Comparison of ENCODE assay signal across 1 cellular context in genomic region chr1:77888429-77889239, GRCh38.
TF ChIP-seq lines count a peak whose summit lies in the region.

TSS of gene NEXN (plus strand) at chr1:77888624. CDS start at chr1:77916107, 27,483 bp downstream.

TF ChIP-seq in HepG2, 621 proteins besides CTCF, POLR2A, EP300 and RAD21 (continued from another document and continues in another):
- TF ChIP-seq, protein P1, sequence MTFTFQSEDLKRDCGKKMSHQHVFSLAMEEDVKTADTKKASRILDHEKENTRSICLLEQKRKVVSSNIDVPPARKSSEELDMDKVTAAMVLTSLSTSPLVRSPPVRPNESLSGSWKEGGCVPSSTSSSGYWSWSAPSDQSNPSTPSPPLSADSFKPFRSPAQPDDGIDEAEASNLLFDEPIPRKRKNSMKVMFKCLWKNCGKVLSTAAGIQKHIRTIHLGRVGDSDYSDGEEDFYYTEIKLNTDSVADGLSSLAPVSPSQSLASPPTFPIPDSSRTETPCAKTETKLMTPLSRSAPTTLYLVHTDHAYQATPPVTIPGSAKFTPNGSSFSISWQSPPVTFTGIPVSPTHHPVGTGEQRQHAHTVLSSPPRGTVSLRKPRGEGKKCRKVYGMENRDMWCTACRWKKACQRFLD (CRISPR knock-in tag; IDR thresholded peaks at IDR 0.05; ENCODE audit: borderline replicate concordance) = 0 out of 2 replicates have a peak, but pooled peaks have one; percentile 57
- no peak for TF ChIP-seq PRMT3 (CRISPR knock-in tag; IDR thresholded peaks at IDR 0.05; ENCODE audit: borderline replicate concordance, low read depth)
- TF ChIP-seq ZSCAN22 (CRISPR knock-in tag; IDR thresholded peaks at IDR 0.05) = no peak
- TF ChIP-seq, protein P2, sequence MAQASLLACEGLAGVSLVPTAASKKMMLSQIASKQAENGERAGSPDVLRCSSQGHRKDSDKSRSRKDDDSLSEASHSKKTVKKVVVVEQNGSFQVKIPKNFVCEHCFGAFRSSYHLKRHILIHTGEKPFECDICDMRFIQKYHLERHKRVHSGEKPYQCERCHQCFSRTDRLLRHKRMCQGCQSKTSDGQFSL (CRISPR knock-in tag; IDR thresholded peaks at IDR 0.05) = peak; percentile 54; the same call in 1 of the 2 replicates
- TF ChIP-seq KLF12 (CRISPR knock-in tag; IDR thresholded peaks at IDR 0.05; ENCODE audit: borderline replicate concordance) = no peak
- TF ChIP-seq SOX13 (IDR thresholded peaks at IDR 0.05) = no peak
- no peak for TF ChIP-seq SOX13 (CRISPR knock-in tag; conservative IDR thresholded peaks at IDR 0.05 in 1 of 2, IDR thresholded peaks at IDR 0.05 in 1 of 2)
- TF ChIP-seq YEATS4 (CRISPR knock-in tag; IDR thresholded peaks at IDR 0.05; ENCODE audit: borderline replicate concordance) = peak; percentile 31; the same call in 1 of the 2 replicates
- no peak for TF ChIP-seq PREB (CRISPR knock-in tag; IDR thresholded peaks at IDR 0.05)
- TF ChIP-seq HDAC6 (IDR thresholded peaks at IDR 0.05; ENCODE audit: low read depth, low read length) = no peak
- TF ChIP-seq, protein P3, sequence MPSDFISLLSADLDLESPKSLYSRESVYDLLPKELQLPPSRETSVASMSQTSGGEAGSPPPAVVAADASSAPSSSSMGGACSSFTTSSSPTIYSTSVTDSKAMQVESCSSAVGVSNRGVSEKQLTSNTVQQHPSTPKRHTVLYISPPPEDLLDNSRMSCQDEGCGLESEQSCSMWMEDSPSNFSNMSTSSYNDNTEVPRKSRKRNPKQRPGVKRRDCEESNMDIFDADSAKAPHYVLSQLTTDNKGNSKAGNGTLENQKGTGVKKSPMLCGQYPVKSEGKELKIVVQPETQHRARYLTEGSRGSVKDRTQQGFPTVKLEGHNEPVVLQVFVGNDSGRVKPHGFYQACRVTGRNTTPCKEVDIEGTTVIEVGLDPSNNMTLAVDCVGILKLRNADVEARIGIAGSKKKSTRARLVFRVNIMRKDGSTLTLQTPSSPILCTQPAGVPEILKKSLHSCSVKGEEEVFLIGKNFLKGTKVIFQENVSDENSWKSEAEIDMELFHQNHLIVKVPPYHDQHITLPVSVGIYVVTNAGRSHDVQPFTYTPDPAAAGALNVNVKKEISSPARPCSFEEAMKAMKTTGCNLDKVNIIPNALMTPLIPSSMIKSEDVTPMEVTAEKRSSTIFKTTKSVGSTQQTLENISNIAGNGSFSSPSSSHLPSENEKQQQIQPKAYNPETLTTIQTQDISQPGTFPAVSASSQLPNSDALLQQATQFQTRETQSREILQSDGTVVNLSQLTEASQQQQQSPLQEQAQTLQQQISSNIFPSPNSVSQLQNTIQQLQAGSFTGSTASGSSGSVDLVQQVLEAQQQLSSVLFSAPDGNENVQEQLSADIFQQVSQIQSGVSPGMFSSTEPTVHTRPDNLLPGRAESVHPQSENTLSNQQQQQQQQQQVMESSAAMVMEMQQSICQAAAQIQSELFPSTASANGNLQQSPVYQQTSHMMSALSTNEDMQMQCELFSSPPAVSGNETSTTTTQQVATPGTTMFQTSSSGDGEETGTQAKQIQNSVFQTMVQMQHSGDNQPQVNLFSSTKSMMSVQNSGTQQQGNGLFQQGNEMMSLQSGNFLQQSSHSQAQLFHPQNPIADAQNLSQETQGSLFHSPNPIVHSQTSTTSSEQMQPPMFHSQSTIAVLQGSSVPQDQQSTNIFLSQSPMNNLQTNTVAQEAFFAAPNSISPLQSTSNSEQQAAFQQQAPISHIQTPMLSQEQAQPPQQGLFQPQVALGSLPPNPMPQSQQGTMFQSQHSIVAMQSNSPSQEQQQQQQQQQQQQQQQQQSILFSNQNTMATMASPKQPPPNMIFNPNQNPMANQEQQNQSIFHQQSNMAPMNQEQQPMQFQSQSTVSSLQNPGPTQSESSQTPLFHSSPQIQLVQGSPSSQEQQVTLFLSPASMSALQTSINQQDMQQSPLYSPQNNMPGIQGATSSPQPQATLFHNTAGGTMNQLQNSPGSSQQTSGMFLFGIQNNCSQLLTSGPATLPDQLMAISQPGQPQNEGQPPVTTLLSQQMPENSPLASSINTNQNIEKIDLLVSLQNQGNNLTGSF (CRISPR knock-in tag; IDR thresholded peaks at IDR 0.05) = no peak
- TF ChIP-seq HOXA9 (CRISPR knock-in tag; IDR thresholded peaks at IDR 0.05; ENCODE audit: borderline replicate concordance) = no peak
- TF ChIP-seq MAZ (IDR thresholded peaks at IDR 0.05; ENCODE audit: borderline replicate concordance, low read depth, low read length) = no peak
- no peak for TF ChIP-seq MAZ (CRISPR knock-in tag; IDR thresholded peaks at IDR 0.05; ENCODE audit: low read depth)
- TF ChIP-seq MTF2 (CRISPR knock-in tag; IDR thresholded peaks at IDR 0.05; ENCODE audit: borderline replicate concordance) = no peak
- TF ChIP-seq, protein P4, sequence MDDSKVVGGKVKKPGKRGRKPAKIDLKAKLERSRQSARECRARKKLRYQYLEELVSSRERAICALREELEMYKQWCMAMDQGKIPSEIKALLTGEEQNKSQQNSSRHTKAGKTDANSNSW (CRISPR knock-in tag; IDR thresholded peaks at IDR 0.05; ENCODE audit: borderline replicate concordance) = no peak
- no peak for TF ChIP-seq E2F5 (CRISPR knock-in tag; conservative IDR thresholded peaks at IDR 0.05)
- peak; percentile 77 for TF ChIP-seq ZNF547 (CRISPR knock-in tag; IDR thresholded peaks at IDR 0.05)
- TF ChIP-seq TEAD3 (CRISPR knock-in tag; optimal IDR thresholded peaks at IDR 0.05; ENCODE audit: borderline replicate concordance) = peak; percentile 66
- TF ChIP-seq SP4 (CRISPR knock-in tag; IDR thresholded peaks at IDR 0.05) = no peak
- TF ChIP-seq ZFX (CRISPR knock-in tag; IDR thresholded peaks at IDR 0.05; ENCODE audit: low read depth) = peak; percentile 56; the same call in 1 of the 2 replicates
- TF ChIP-seq FIP1L1 (IDR thresholded peaks at IDR 0.05; ENCODE audit: borderline replicate concordance, insufficient read depth, low read depth, low read length) = no peak
- no peak for TF ChIP-seq ZNF878 (CRISPR knock-in tag; IDR thresholded peaks at IDR 0.05)
- peak; percentile 99 for TF ChIP-seq NAIF1 (CRISPR knock-in tag; IDR thresholded peaks at IDR 0.05; ENCODE audit: borderline replicate concordance)
- TF ChIP-seq HOXA3 (CRISPR knock-in tag; IDR thresholded peaks at IDR 0.05) = peak; percentile 41; the same call in 1 of the 2 replicates
- no peak for TF ChIP-seq ZNF768 (CRISPR knock-in tag; IDR thresholded peaks at IDR 0.05)
- no peak for TF ChIP-seq POGZ (CRISPR knock-in tag; IDR thresholded peaks at IDR 0.05)
- TF ChIP-seq ZNF891 (CRISPR knock-in tag; IDR thresholded peaks at IDR 0.05) = no peak
- TF ChIP-seq ZNF430 (CRISPR knock-in tag; IDR thresholded peaks at IDR 0.05) = 0 out of 2 replicates have a peak, but pooled peaks have one; percentile 1
- peak; percentile 69 for TF ChIP-seq ARID4A (CRISPR knock-in tag; IDR thresholded peaks at IDR 0.05; ENCODE audit: borderline replicate concordance)
- TF ChIP-seq ZNF563 (CRISPR knock-in tag; IDR thresholded peaks at IDR 0.05) = no peak
- TF ChIP-seq TBL1XR1 (IDR thresholded peaks at IDR 0.05; ENCODE audit: borderline replicate concordance, low read length, partially characterized antibody) = no peak
- TF ChIP-seq, protein P5, sequence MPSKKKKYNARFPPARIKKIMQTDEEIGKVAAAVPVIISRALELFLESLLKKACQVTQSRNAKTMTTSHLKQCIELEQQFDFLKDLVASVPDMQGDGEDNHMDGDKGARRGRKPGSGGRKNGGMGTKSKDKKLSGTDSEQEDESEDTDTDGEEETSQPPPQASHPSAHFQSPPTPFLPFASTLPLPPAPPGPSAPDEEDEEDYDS (CRISPR knock-in tag; IDR thresholded peaks at IDR 0.05) = no peak; the same call in 1 of the 2 replicates
- TF ChIP-seq ZNF431 (CRISPR knock-in tag; IDR thresholded peaks at IDR 0.05; ENCODE audit: borderline replicate concordance, low read depth) = no peak
- no peak for TF ChIP-seq MED1 (CRISPR knock-in tag; IDR thresholded peaks at IDR 0.05)
- TF ChIP-seq TFE3 (CRISPR knock-in tag; IDR thresholded peaks at IDR 0.05) = no peak
- no peak for TF ChIP-seq ZBTB1 (CRISPR knock-in tag; IDR thresholded peaks at IDR 0.05; ENCODE audit: borderline replicate concordance)
- no peak for TF ChIP-seq ZNF558 (CRISPR knock-in tag; IDR thresholded peaks at IDR 0.05; ENCODE audit: borderline replicate concordance)
- no peak for TF ChIP-seq CERS6 (CRISPR knock-in tag; IDR thresholded peaks at IDR 0.05)
- TF ChIP-seq, protein P6, sequence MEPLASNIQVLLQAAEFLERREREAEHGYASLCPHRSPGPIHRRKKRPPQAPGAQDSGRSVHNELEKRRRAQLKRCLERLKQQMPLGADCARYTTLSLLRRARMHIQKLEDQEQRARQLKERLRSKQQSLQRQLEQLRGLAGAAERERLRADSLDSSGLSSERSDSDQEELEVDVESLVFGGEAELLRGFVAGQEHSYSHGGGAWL (CRISPR knock-in tag; IDR thresholded peaks at IDR 0.05) = peak; percentile 62; the same call in 1 of the 2 replicates
- TF ChIP-seq ZMYM3 (CRISPR knock-in tag; IDR thresholded peaks at IDR 0.05) = no peak
- TF ChIP-seq SRSF1 (optimal IDR thresholded peaks at IDR 0.05; ENCODE audit: low read depth, low read length) = peak; percentile 77
- peak; percentile 42; the same call in 1 of the 2 replicates for TF ChIP-seq THAP7 (CRISPR knock-in tag; IDR thresholded peaks at IDR 0.05)
- no peak for TF ChIP-seq ZFP37 (CRISPR knock-in tag; IDR thresholded peaks at IDR 0.05; ENCODE audit: borderline replicate concordance)
- TF ChIP-seq AKAP8 (CRISPR knock-in tag; IDR thresholded peaks at IDR 0.05) = no peak
- no peak for TF ChIP-seq ZNF230 (CRISPR knock-in tag; IDR thresholded peaks at IDR 0.05)
- TF ChIP-seq EHMT2 (IDR thresholded peaks at IDR 0.05; ENCODE audit: borderline replicate concordance, low read depth, low read length) = no peak
